27 cellular contexts compared by ENCODE assay signal in the genomic region with DNA sequence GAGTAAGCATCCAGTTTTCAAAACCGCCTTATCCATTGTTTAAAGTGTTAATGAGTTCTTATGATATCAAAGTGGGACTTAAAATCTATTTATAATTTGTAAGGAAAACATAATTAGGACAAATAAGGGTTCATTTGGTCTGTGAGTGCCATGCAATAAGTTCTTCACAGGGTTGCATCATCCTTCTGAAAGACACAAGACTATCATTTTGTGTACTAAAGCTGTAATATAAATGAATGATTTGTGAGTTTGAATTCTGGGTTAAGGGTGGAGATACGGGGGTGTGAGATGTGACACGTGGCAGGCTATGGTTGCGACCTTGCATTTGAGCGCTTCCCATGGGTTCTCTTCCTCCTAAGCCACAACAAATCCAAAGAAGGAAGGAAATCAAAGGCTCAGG.
"Had no signal": no experiment of that assay in that cellular context is flagged by ENCODE, and none has a peak within 500 bp of the region (broad histone marks: within the 10 kb centered on the region; RNA-seq: fewer than 3 reads in every experiment).

No MANE protein-coding gene starts in this region.

- H3K27ac ChIP-seq: breast epithelium, foreskin keratinocyte, pancreas, prostate gland, testis had no signal

- H3K27ac Mint-ChIP-seq: activated CD4-positive, alpha-beta memory T cell treated with anti-CD3 and anti-CD28 coated beads for 36 hours; activated CD4-positive, alpha-beta T cell treated with anti-CD3 and anti-CD28 coated beads, Interleukin-2, amount 10 ng/mL, durations not matched to agents 24 days and 14 days; activated naive CD4-positive, alpha-beta T cell treated with anti-CD3 and anti-CD28 coated beads, Interleukin-2, amount 50 U/mL, for 24 hours; activated naive CD8-positive, alpha-beta T cell treated with anti-CD3 and anti-CD28 coated beads, Interleukin-2, amount 50 U/mL, for 24 hours; activated T-helper 2 cell treated with anti-CD3 and anti-CD28 coated beads, Interferon-gamma antibody, Interleukin-2, Interleukin-4, amounts not matched to agents 10 μg/mL and 5 μg/mL and 100 μg/mL, durations not matched to agents 14 hours and 24 hours and 36 hours; immature natural killer cell; mesothelial cell of epicardium had no signal

- H3K27me3 Mint-ChIP-seq: activated CD4-positive, alpha-beta memory T cell treated with anti-CD3 and anti-CD28 coated beads for 36 hours; activated CD4-positive, alpha-beta T cell treated with anti-CD3 and anti-CD28 coated beads, Interleukin-2, amount 10 ng/mL, durations not matched to agents 24 days and 14 days; activated naive CD4-positive, alpha-beta T cell treated with anti-CD3 and anti-CD28 coated beads, Interleukin-2, amount 50 U/mL, for 24 hours; activated naive CD8-positive, alpha-beta T cell treated with anti-CD3 and anti-CD28 coated beads, Interleukin-2, amount 50 U/mL, for 24 hours; naive thymus-derived CD8-positive, alpha-beta T cell had no signal

- H3K4me3 ChIP-seq: breast epithelium, heart left ventricle, pancreas, prostate gland, right atrium auricular region, testis, transverse colon had no signal

- H3K27me3 ChIP-seq: breast epithelium, foreskin keratinocyte, heart left ventricle, pancreas, right atrium auricular region, testis, transverse colon had no signal

- FAIRE-seq: endothelial cell of umbilical vein, urothelium cell line had no signal

- H3K4me1 ChIP-seq: breast epithelium, pancreas, prostate gland, testis had no signal

- H3K36me3 ChIP-seq: breast epithelium, heart left ventricle, pancreas, prostate gland, right atrium auricular region, transverse colon had no signal

- H3K4me3 Mint-ChIP-seq: activated CD4-positive, alpha-beta memory T cell treated with anti-CD3 and anti-CD28 coated beads for 36 hours; activated CD4-positive, alpha-beta T cell treated with anti-CD3 and anti-CD28 coated beads, Interleukin-2, amount 10 ng/mL, durations not matched to agents 24 days and 14 days; activated naive CD4-positive, alpha-beta T cell treated with anti-CD3 and anti-CD28 coated beads, Interleukin-2, amount 50 U/mL, for 24 hours; activated naive CD8-positive, alpha-beta T cell treated with anti-CD3 and anti-CD28 coated beads, Interleukin-2, amount 50 U/mL, for 24 hours; activated T-cell treated with anti-CD3 and anti-CD28 coated beads, Interleukin-2, amount 50 U/mL, for 4 hours; immature natural killer cell; mesothelial cell of epicardium; naive thymus-derived CD8-positive, alpha-beta T cell; neural crest cell had no signal

- H3K4me1 Mint-ChIP-seq: neural crest cell had no signal

- ATAC-seq: activated naive CD8-positive, alpha-beta T cell treated with anti-CD3 and anti-CD28 coated beads, Interleukin-2, amount 50 U/mL, for 24 hours; activated T-cell treated with anti-CD3 and anti-CD28 coated beads, Interleukin-2, amount 50 U/mL, for 4 hours; foreskin keratinocyte; heart left ventricle; naive thymus-derived CD8-positive, alpha-beta T cell; pancreas had no signal

- H3K9me3 Mint-ChIP-seq: activated CD4-positive, alpha-beta memory T cell treated with anti-CD3 and anti-CD28 coated beads for 36 hours; activated CD4-positive, alpha-beta T cell treated with anti-CD3 and anti-CD28 coated beads, Interleukin-2, amount 10 ng/mL, durations not matched to agents 24 days and 14 days; activated naive CD4-positive, alpha-beta T cell treated with anti-CD3 and anti-CD28 coated beads, Interleukin-2, amount 50 U/mL, for 24 hours; activated naive CD8-positive, alpha-beta T cell treated with anti-CD3 and anti-CD28 coated beads, Interleukin-2, amount 50 U/mL, for 24 hours; activated T-cell treated with anti-CD3 and anti-CD28 coated beads, Interleukin-2, amount 50 U/mL, for 4 hours; activated T-helper 2 cell treated with anti-CD3 and anti-CD28 coated beads, Interferon-gamma antibody, Interleukin-2, Interleukin-4, amounts not matched to agents 10 μg/mL and 5 μg/mL and 100 μg/mL, durations not matched to agents 14 hours and 24 hours and 36 hours; immature natural killer cell; mesothelial cell of epicardium; naive thymus-derived CD8-positive, alpha-beta T cell; neural crest cell had no signal

- H3K36me3 Mint-ChIP-seq: immature natural killer cell, mesothelial cell of epicardium had no signal

- DNase-seq: activated CD4-positive, alpha-beta memory T cell treated with anti-CD3 and anti-CD28 coated beads for 36 hours; activated CD4-positive, alpha-beta T cell treated with anti-CD3 and anti-CD28 coated beads, Interleukin-2, amount 10 ng/mL, durations not matched to agents 24 days and 14 days; activated CD8-positive, alpha-beta memory T cell treated with anti-CD3 and anti-CD28 coated beads, Interleukin-2, amount 50 U/mL, for 48 hours; activated naive CD8-positive, alpha-beta T cell treated with anti-CD3 and anti-CD28 coated beads, Interleukin-2, amount 50 U/mL, for 24 hours; activated T-cell treated with anti-CD3 and anti-CD28 coated beads, Interleukin-2, amount 50 U/mL, for 4 hours; amygdala; cortex of kidney; foreskin keratinocyte; heart left ventricle; hypothalamus; immature natural killer cell; naive thymus-derived CD8-positive, alpha-beta T cell; nucleus accumbens; pancreas; stimulated activated CD4-positive, alpha-beta T cell treated with anti-CD3 and anti-CD28 coated beads, Interleukin-12 subunit alpha, Interleukin-12 subunit beta, amount 100 ng/mL, for 4 hours; stimulated activated CD4-positive, alpha-beta T cell treated with anti-CD3 and anti-CD28 coated beads, Interleukin-4, amount 100 ng/mL, for 1 hour; testis; transverse colon had no signal

- H3K9me3 ChIP-seq: breast epithelium, heart left ventricle, pancreas, prostate gland, right atrium auricular region, testis, transverse colon had no signal
